Comparison of ENCODE assay signal across 8 cellular contexts in the genomic region with DNA sequence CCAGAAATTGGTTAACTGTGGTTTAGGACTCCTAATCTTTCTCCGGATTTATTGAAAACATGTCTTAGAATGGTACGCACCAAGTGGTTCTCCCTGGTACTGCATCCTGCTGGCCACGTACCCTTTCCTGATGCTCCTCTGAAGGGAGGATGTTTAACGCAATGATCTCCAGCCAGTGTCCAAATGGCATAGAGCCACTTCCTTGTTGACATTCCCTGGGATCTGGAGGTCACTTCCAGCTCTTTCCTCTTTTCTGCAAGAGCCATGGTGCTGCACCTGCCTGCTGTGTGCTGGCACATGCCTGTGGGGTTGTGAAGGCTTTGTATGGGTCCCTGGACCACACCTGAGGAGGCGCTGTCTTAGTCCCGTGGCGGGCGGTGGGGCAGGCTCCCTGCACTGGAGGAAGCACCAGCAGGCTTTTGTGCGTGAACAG. TPM values are rescaled to one million over a fixed set of nuclear protein-coding genes. Genes with fewer than 3 reads are reported as not detected.
DNase-seq lines count a peak whose midpoint lies in the region; ATAC-seq and TF ChIP-seq lines count a peak whose summit lies in the region.

No MANE protein-coding gene starts in this region.

- no peak for ATAC-seq in HG03354 (IDR thresholded peaks at IDR 0.05; ENCODE audit: poor library complexity, severe bottlenecking, unreplicated experiment)

- H3K9me3 Mint-ChIP-seq in activated CD4-positive, alpha-beta T cell treated with anti-CD3 and anti-CD28 coated beads, Interleukin-2, amount 10 ng/mL, durations not matched to agents 7 days and 5 days = no peaks in the 10 kb centered on the region
- H3K9me3 Mint-ChIP-seq in CD8-positive, alpha-beta memory T cell = no peaks in the 10 kb centered on the region

- in situ Hi-C loops in transverse colon (cut with MboI; ENCODE audit: low pct_ligation_motif_present in 1 of 4, low pct_unique_long_range_greater_than_20kb in 1 of 4, low sequenced_read_pairs in 3 of 4) = no loop called here

- no peaks in the 10 kb centered on the region for H3K9me3 ChIP-seq in transverse colon
- no peaks in the 10 kb centered on the region for H3K9me3 ChIP-seq in CD8-positive, alpha-beta memory T cell (ENCODE audit: low read length)

- peaks cover 67% of the 10 kb centered on the region for H3K4me1 Mint-ChIP-seq in activated CD4-positive, alpha-beta T cell treated with anti-CD3 and anti-CD28 coated beads, Interleukin-2, amount 10 ng/mL, durations not matched to agents 7 days and 5 days
- H3K4me1 Mint-ChIP-seq in CD8-positive, alpha-beta memory T cell = peaks cover 43 to 78% (median 64%) of the 10 kb centered on the region in 3 donors

- no peak for TF ChIP-seq POLR2A in transverse colon (IDR thresholded peaks at IDR 0.05)

- no peak overlapping the region for H3K4me3 Mint-ChIP-seq in activated CD4-positive, alpha-beta T cell treated with anti-CD3 and anti-CD28 coated beads, Interleukin-2, amount 10 ng/mL, durations not matched to agents 7 days and 5 days
- H3K4me3 Mint-ChIP-seq in CD8-positive, alpha-beta memory T cell = no peak overlapping the region

- H3K36me3 Mint-ChIP-seq in activated CD4-positive, alpha-beta T cell treated with anti-CD3 and anti-CD28 coated beads, Interleukin-2, amount 10 ng/mL, durations not matched to agents 7 days and 5 days (ENCODE audit: low read depth) = peaks cover 12% of the 10 kb centered on the region
- H3K36me3 Mint-ChIP-seq in CD8-positive, alpha-beta memory T cell = peaks cover under 1 to 14% (median 11%) of the 10 kb centered on the region in 3 donors

- TF ChIP-seq EP300 in transverse colon (IDR thresholded peaks at IDR 0.05; ENCODE audit: low read depth) = no peak

- H3K27ac Mint-ChIP-seq in activated CD4-positive, alpha-beta T cell treated with anti-CD3 and anti-CD28 coated beads, Interleukin-2, amount 10 ng/mL, durations not matched to agents 7 days and 5 days = no peak overlapping the region
- H3K27ac Mint-ChIP-seq in CD8-positive, alpha-beta memory T cell = peak overlapping the region in 1 of 8 donors; percentile 4

- H3K36me3 ChIP-seq in transverse colon = no peaks in the 10 kb centered on the region
- H3K36me3 ChIP-seq in CD8-positive, alpha-beta memory T cell (ENCODE audit: insufficient read depth, low read length) = no peaks in the 10 kb centered on the region

- TF ChIP-seq CTCF in RWPE1 (conservative IDR thresholded peaks at IDR 0.05; ENCODE audit: low read depth) = no peak
- TF ChIP-seq CTCF in transverse colon (IDR thresholded peaks at IDR 0.05) = peak; percentile 60 to 81 (median 67)

- POLR2A ChIA-PET in activated CD4-positive, alpha-beta T cell treated with anti-CD3 and anti-CD28 coated beads, Interleukin-2, amount 10 ng/mL, durations not matched to agents 7 days and 5 days (lab: Charles Lee) = no interaction called here
- POLR2A ChIA-PET in RWPE1 (lab: Yijun Ruan, JAX; ENCODE audit: low non-redundant PET) = no interaction called here
- POLR2A ChIA-PET in CD8-positive, alpha-beta memory T cell (lab: Charles Lee) = no interaction called here

- intact Hi-C loops in transverse colon (cut with DNase I; ENCODE audit: low total_unique reads) = no loop called here

- 61 to 93% methylated on average over 3 to 9 of the region's 9 CpGs for WGBS in transverse colon (ENCODE audit: low coverage in 1 of 2), 2 donors

- peaks cover 8 to 36% (median 24%) of the 10 kb centered on the region in 4 donors for H3K4me1 ChIP-seq in transverse colon
- peaks cover 29% of the 10 kb centered on the region for H3K4me1 ChIP-seq in CD8-positive, alpha-beta memory T cell (ENCODE audit: insufficient read depth, low read length)

- CTCF ChIA-PET in activated CD4-positive, alpha-beta T cell treated with anti-CD3 and anti-CD28 coated beads, Interleukin-2, amount 10 ng/mL, durations not matched to agents 7 days and 5 days (lab: Charles Lee) = interaction anchor here (1.0 to 1.9 kb wide), 3 partner anchors 11 to 36 kb away, joined by 3 to 6 read pairs (median 3); no protein-coding TSS in a partner anchor
- CTCF ChIA-PET in RWPE1 (lab: Yijun Ruan, JAX) = interaction anchor here (0.6 to 1.9 kb wide), 3 partner anchors 13 to 168 kb away, joined by 3 to 4 read pairs (median 4); no protein-coding TSS in a partner anchor
- CTCF ChIA-PET in CD8-positive, alpha-beta memory T cell (lab: Charles Lee) = interaction anchor here (1.1 to 1.4 kb wide), 2 partner anchors 9 to 11 kb away, joined by 3 to 6 read pairs; no protein-coding TSS in a partner anchor

- no peaks in the 10 kb centered on the region for H3K27me3 ChIP-seq in transverse colon
- H3K27me3 ChIP-seq in CD8-positive, alpha-beta memory T cell (ENCODE audit: insufficient read depth, low read length, poor library complexity, severe bottlenecking) = no peaks in the 10 kb centered on the region

- H3K4me3 ChIP-seq in transverse colon = no peak overlapping the region
- H3K4me3 ChIP-seq in CD8-positive, alpha-beta memory T cell (ENCODE audit: low read length) = no peak overlapping the region

- peak; percentile 40 for DNase-seq in activated CD4-positive, alpha-beta T cell treated with anti-CD3 and anti-CD28 coated beads for 48 hours
- no peak for DNase-seq in activated CD4-positive, alpha-beta T cell treated with anti-CD3 and anti-CD28 coated beads, Interleukin-2, amount 10 ng/mL, durations not matched to agents 7 days and 5 days
- DNase-seq in RWPE1 (ENCODE audit: low spot score) (no peak), germinal center (ENCODE audit: low spot score) (peak; percentile 41), transverse colon (peak; percentile 63), NOMO-1 treated with DMSO at 0.1 percent for 48 hours (lab: John Stamatoyannopoulos, UW; ENCODE audit: unreplicated experiment) (no peak)
- no peak for DNase-seq in CD8-positive, alpha-beta memory T cell

- H3K27ac ChIP-seq in RWPE1 (peak overlapping the region; percentile 55), transverse colon (peak overlapping the region in 2 of 4 donors; percentile 7 to 46)
- H3K27ac ChIP-seq in CD8-positive, alpha-beta memory T cell (ENCODE audit: low read depth, low read length) = no peak overlapping the region

- H3K27me3 Mint-ChIP-seq in activated CD4-positive, alpha-beta T cell treated with anti-CD3 and anti-CD28 coated beads, Interleukin-2, amount 10 ng/mL, durations not matched to agents 7 days and 5 days = no peaks in the 10 kb centered on the region
- no peaks in the 10 kb centered on the region for H3K27me3 Mint-ChIP-seq in CD8-positive, alpha-beta memory T cell

RNA-seq across cellular contexts. Expression of a gene that starts 53.9 kb away (rescaled TPM):
- total RNA-seq in activated CD4-positive, alpha-beta T cell treated with anti-CD3 and anti-CD28 coated beads, Interleukin-2, amount 10 ng/mL, durations not matched to agents 7 days and 5 days = 10 to 100 TPM; 22.7 to 28.4 TPM
- 10 to 100 TPM; 16.5 to 48.8 (median 36.8) TPM for total RNA-seq in transverse colon
- 10 to 100 TPM; 65.6 to 69.0 TPM for total RNA-seq in CD8-positive, alpha-beta memory T cell
- 15.7 TPM for polyA plus RNA-seq in CD8-positive, alpha-beta memory T cell

Comparison
In these comparisons a context has a peak if more than half of its experiments do, and no peak if none do; other contexts are left out.
1. DNase-seq: peak in activated CD4-positive, alpha-beta T cell treated with anti-CD3 and anti-CD28 coated beads for 48 hours (single experiment), germinal center (single experiment) and transverse colon (single experiment); none in activated CD4-positive, alpha-beta T cell treated with anti-CD3 and anti-CD28 coated beads, Interleukin-2, amount 10 ng/mL, durations not matched to agents 7 days and 5 days (single experiment), RWPE1 (single experiment), CD8-positive, alpha-beta memory T cell (0 of 5) and NOMO-1 treated with DMSO at 0.1 percent for 48 hours (single experiment).